In the genomic region with DNA sequence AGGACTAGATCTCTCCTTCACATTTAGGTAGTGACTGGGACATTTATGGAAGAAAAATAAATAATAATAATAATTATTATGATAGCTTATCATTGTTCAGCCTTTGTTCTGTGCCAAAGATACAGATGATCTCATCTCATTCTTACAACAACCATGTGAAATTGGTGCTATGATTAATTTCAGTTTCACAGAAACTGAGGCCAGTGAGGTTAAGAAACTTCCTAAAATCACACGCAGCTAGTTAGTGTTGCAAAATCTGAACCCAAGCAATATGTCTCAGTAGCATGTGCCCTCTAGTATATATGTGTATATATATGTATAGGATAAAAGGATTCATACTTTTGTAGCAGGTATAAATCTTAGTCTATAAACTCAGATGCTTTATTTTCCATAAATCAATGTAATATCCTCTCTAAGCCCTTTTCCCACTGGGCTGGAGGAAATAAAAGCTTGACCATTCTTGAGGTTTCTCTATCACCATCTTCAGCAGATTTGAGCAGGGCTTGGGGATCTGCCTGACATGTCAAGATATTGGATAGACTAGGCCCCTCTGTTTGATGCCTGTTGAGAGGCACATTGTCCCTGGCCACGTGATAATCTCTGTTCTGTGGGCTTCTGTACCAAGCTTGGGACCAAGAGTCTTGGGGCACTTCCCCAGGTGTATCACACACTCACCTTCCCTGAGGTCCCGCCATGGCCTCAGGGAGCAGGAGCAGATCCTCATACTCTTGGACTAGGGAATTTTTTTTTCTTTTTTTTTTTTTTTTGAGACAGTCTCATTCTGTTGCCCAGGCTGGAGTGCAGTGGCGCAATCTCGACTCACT, we compare ENCODE assay signal across 13 cellular contexts.
DNase-seq lines count a peak whose midpoint lies in the region; ATAC-seq, FAIRE-seq and TF ChIP-seq lines count a peak whose summit lies in the region.
"Had no signal": no experiment of that assay in that cellular context is flagged by ENCODE, and none has a peak within 500 bp of the region (broad histone marks: within the 10 kb centered on the region; RNA-seq: fewer than 3 reads in every experiment).

No MANE protein-coding gene starts in this region.

- H3K27ac ChIP-seq in endothelial cell of umbilical vein (ENCODE audit: insufficient read depth, low read depth, low read length) = no peak overlapping the region
- H3K27ac ChIP-seq in small intestine (ENCODE audit: low read depth in 1 of 2, low read length in 1 of 2) = peak overlapping the region in 1 of 2 donors; percentile 30
- H3K27ac ChIP-seq: HL-60, PC-9 had no signal

- H3K36me3 Mint-ChIP-seq in Caco-2 (ENCODE audit: insufficient read depth, unreplicated experiment) = no peaks in the 10 kb centered on the region
- peaks cover 6% of the 10 kb centered on the region for H3K36me3 Mint-ChIP-seq in endothelial cell (ENCODE audit: low read depth, unreplicated experiment)
- H3K36me3 Mint-ChIP-seq: CD4-positive, CD25-positive, alpha-beta regulatory T cell had no signal

- intact Hi-C loops in Caco-2 (cut with micrococcal nuclease; ENCODE audit: unreplicated experiment) = loop anchor here (5.0 to 10.0 kb wide), 7 partner anchors 50 to 708 kb away; partner anchors contain the start of gene NRP1
- intact Hi-C loops in endothelial cell of umbilical vein (cut with micrococcal nuclease) = loop anchor here (5.0 to 10.0 kb wide), 3 partner anchors 140 to 1018 kb away; partner anchors contain the start of gene NRP1

- H3K9me1 ChIP-seq in endothelial cell of umbilical vein (replicated peaks; ENCODE audit: control insufficient read depth, extremely low read depth, insufficient read depth, low read length) = no peaks in the 10 kb centered on the region

- 77 to 81% (median 78%) methylated on average over 5 of the region's 5 CpGs for WGBS in small intestine, 3 donors

- FAIRE-seq in endothelial cell of umbilical vein (lab: Jason Lieb, UNC) = no peak
- FAIRE-seq in small intestine (lab: Jason Lieb, UNC) = no peak

- CTCF ChIA-PET in Caco-2 (lab: Charles Lee) = interaction anchor here (0.7 kb wide), 1 partner anchor 96 kb away, joined by 3 read pairs; no protein-coding TSS in a partner anchor
- CTCF ChIA-PET in endothelial cell of umbilical vein (lab: Charles Lee) = interaction anchor here (1.2 kb wide), 1 partner anchor 13 kb away, joined by 3 read pairs; no protein-coding TSS in a partner anchor

- ATAC-seq in HG03280 (IDR thresholded peaks at IDR 0.05; ENCODE audit: unreplicated experiment) = peak; percentile 77

- BruUV-seq in Caco-2 (replicated peaks; lab: Mats Ljungman, UMichigan) (no TSS peak), endothelial cell of umbilical vein (replicated peaks; lab: Mats Ljungman, UMichigan) (no TSS peak)

- H3K4me1 Mint-ChIP-seq in Caco-2 (ENCODE audit: low read depth, unreplicated experiment) (peaks cover 22% of the 10 kb centered on the region), endothelial cell (ENCODE audit: unreplicated experiment) (peaks cover 7% of the 10 kb centered on the region)

- H3K36me3 ChIP-seq in Caco-2 (ENCODE audit: control insufficient read depth, insufficient read depth, low read length) (no peaks in the 10 kb centered on the region), endothelial cell of umbilical vein (ENCODE audit: control insufficient read depth in 2 of 2, extremely low read depth in 1 of 2, insufficient read depth in 2 of 2, low read length in 2 of 2) (no peaks in the 10 kb centered on the region), small intestine (ENCODE audit: control insufficient read depth in 2 of 2, insufficient read depth in 2 of 2, low read length in 2 of 2) (no peaks in the 10 kb centered on the region)

- H2AFZ ChIP-seq in endothelial cell of umbilical vein (ENCODE audit: low read depth, low read length) = no peak overlapping the region
- H2AFZ ChIP-seq: PC-9 had no signal

- H3K27ac Mint-ChIP-seq in Caco-2 (ENCODE audit: unreplicated experiment) = peak overlapping the region; percentile 90
- H3K27ac Mint-ChIP-seq in endothelial cell (ENCODE audit: unreplicated experiment) = no peak overlapping the region
- H3K27ac Mint-ChIP-seq: activated T-cell treated with anti-CD3 and anti-CD28 coated beads, Interleukin-2, amount 50 U/mL, for 24 hours; CD4-positive, CD25-positive, alpha-beta regulatory T cell had no signal

- H3K27me3 ChIP-seq in Caco-2 (replicated peaks; ENCODE audit: control insufficient read depth, insufficient read depth, low read length) (no peaks in the 10 kb centered on the region), endothelial cell of umbilical vein (ENCODE audit: control insufficient read depth in 2 of 2, insufficient read depth in 2 of 2, low read length in 2 of 2) (peaks cover 0 to 3% of the 10 kb centered on the region in 2 experiments), small intestine (ENCODE audit: control insufficient read depth in 2 of 2, insufficient read depth in 2 of 2, low read length in 2 of 2) (no peaks in the 10 kb centered on the region)

- H3K4me3 ChIP-seq in Caco-2 (ENCODE audit: low read depth, low read length) (no peak overlapping the region), endothelial cell of umbilical vein (replicated peaks in 1 of 3; ENCODE audit: insufficient read depth in 1 of 3, low read depth in 1 of 3, low read length in 3 of 3) (no peak overlapping the region), small intestine (ENCODE audit: low read depth in 1 of 2, low read length in 2 of 2) (no peak overlapping the region)
- H3K4me3 ChIP-seq: PC-9 had no signal

- H3K9me3 Mint-ChIP-seq in Caco-2 (ENCODE audit: unreplicated experiment) (no peaks in the 10 kb centered on the region), endothelial cell (ENCODE audit: unreplicated experiment) (peaks cover 6% of the 10 kb centered on the region)

- no peak overlapping the region for H3K4me2 ChIP-seq in endothelial cell of umbilical vein (ENCODE audit: insufficient read depth, low read length)

- dilution Hi-C loops in endothelial cell of umbilical vein (cut with MboI; ENCODE audit: extremely low pct_ligation_motif_present, low sequenced_read_pairs) = no loop called here

- POLR2A ChIA-PET in Caco-2 (lab: Charles Lee) (no interaction called here), endothelial cell of umbilical vein (lab: Charles Lee) (interaction anchor here (0.6 kb wide), 1 partner anchor 172 kb away, joined by 5 read pairs; the partner anchor contains the start of gene NRP1)

- no peak overlapping the region for H3K4me3 Mint-ChIP-seq in Caco-2 (ENCODE audit: unreplicated experiment)
- no peak overlapping the region for H3K4me3 Mint-ChIP-seq in endothelial cell (ENCODE audit: unreplicated experiment)
- H3K4me3 Mint-ChIP-seq: activated T-cell treated with anti-CD3 and anti-CD28 coated beads, Interleukin-2, amount 50 U/mL, for 24 hours; CD4-positive, CD25-positive, alpha-beta regulatory T cell had no signal

- no peak for DNase-seq in Caco-2
- DNase-seq in GM20000 (ENCODE audit: low spot score) = peak; percentile 32
- peak; percentile 60 for DNase-seq in endothelial cell of umbilical vein (ENCODE audit: low read depth, low spot score)
- DNase-seq in UCSD-AML1 (lab: John Stamatoyannopoulos, UW; ENCODE audit: unreplicated experiment) = no peak
- no peak for DNase-seq in small intestine
- no peak for DNase-seq in HT-29 (ENCODE audit: low spot score)
- DNase-seq in endothelial cell (ENCODE audit: low spot score) = no peak
- DNase-seq: activated T-cell treated with anti-CD3 and anti-CD28 coated beads, Interleukin-2, amount 50 U/mL, for 24 hours; CD4-positive, CD25-positive, alpha-beta regulatory T cell; PC-9; stimulated activated CD4-positive, alpha-beta T cell treated with anti-CD3 and anti-CD28 coated beads, Interleukin-12 subunit alpha, Interleukin-12 subunit beta, amount 100 ng/mL, for 4 hours had no signal

- H4K20me1 ChIP-seq in endothelial cell of umbilical vein (replicated peaks; ENCODE audit: control insufficient read depth, extremely low read depth, insufficient read depth, low read length) = no peaks in the 10 kb centered on the region

- no peak overlapping the region for H3K9ac ChIP-seq in endothelial cell of umbilical vein (replicated peaks; ENCODE audit: extremely low read depth, insufficient read depth, low read length)

- TF ChIP-seq POLR2A in endothelial cell of umbilical vein (IDR thresholded peaks at IDR 0.05; ENCODE audit: low read depth, low read length) = no peak

- TF ChIP-seq CTCF in Caco-2 (IDR thresholded peaks at IDR 0.05; ENCODE audit: insufficient read depth in 1 of 2, low read depth in 1 of 2, low read length in 1 of 2, severe bottlenecking in 1 of 2, unreplicated experiment in 1 of 2) = no peak
- TF ChIP-seq CTCF in GM20000 (IDR thresholded peaks at IDR 0.05; ENCODE audit: extremely low read depth, missing control alignments) = no peak
- no peak for TF ChIP-seq CTCF in endothelial cell of umbilical vein (IDR thresholded peaks at IDR 0.05; ENCODE audit: extremely low read depth in 1 of 2, insufficient read depth in 1 of 2, low read depth in 1 of 2, low read length in 2 of 2)
- TF ChIP-seq CTCF in endothelial cell (IDR thresholded peaks at IDR 0.05; ENCODE audit: unreplicated experiment) = no peak

- H3K27me3 Mint-ChIP-seq in Caco-2 (ENCODE audit: insufficient read depth, unreplicated experiment) (no peaks in the 10 kb centered on the region), endothelial cell (ENCODE audit: unreplicated experiment) (no peaks in the 10 kb centered on the region)

- H3K9me3 ChIP-seq in Caco-2 (no peaks in the 10 kb centered on the region), endothelial cell of umbilical vein (replicated peaks; ENCODE audit: control insufficient read depth, insufficient read depth, low read length) (no peaks in the 10 kb centered on the region), small intestine (ENCODE audit: control insufficient read depth, low read depth) (no peaks in the 10 kb centered on the region)

- no peaks in the 10 kb centered on the region for H3K79me2 ChIP-seq in endothelial cell of umbilical vein (ENCODE audit: control insufficient read depth, insufficient read depth, low read length)

- H3K4me1 ChIP-seq in Caco-2 (peaks cover 38% of the 10 kb centered on the region), endothelial cell of umbilical vein (ENCODE audit: control insufficient read depth, extremely low read depth, insufficient read depth, low read length) (peaks cover 14% of the 10 kb centered on the region), small intestine (ENCODE audit: control insufficient read depth in 2 of 2, insufficient read depth in 1 of 2, low read depth in 1 of 2, low read length in 1 of 2) (no peaks in the 10 kb centered on the region)

TF ChIP-seq in endothelial cell of umbilical vein, 7 proteins besides CTCF, POLR2A, EP300 and RAD21:
- TF ChIP-seq JUN (IDR thresholded peaks at IDR 0.05; ENCODE audit: borderline replicate concordance, insufficient read depth, insufficient read length, low read depth) = peak; percentile 23
- TF ChIP-seq MYC (IDR thresholded peaks at IDR 0.05; ENCODE audit: low read depth, low read length) = no peak

Comparison
In these comparisons a context has a peak if more than half of its experiments do, and no peak if none do; other contexts are left out.
1. DNase-seq: peak in GM20000 (single experiment) and endothelial cell of umbilical vein (single experiment); none in Caco-2 (0 of 2), UCSD-AML1 (single experiment), small intestine (single experiment), HT-29 (single experiment) and endothelial cell (single experiment).